Comparison of ENCODE assay signal across 1 cellular context in the genomic region with DNA sequence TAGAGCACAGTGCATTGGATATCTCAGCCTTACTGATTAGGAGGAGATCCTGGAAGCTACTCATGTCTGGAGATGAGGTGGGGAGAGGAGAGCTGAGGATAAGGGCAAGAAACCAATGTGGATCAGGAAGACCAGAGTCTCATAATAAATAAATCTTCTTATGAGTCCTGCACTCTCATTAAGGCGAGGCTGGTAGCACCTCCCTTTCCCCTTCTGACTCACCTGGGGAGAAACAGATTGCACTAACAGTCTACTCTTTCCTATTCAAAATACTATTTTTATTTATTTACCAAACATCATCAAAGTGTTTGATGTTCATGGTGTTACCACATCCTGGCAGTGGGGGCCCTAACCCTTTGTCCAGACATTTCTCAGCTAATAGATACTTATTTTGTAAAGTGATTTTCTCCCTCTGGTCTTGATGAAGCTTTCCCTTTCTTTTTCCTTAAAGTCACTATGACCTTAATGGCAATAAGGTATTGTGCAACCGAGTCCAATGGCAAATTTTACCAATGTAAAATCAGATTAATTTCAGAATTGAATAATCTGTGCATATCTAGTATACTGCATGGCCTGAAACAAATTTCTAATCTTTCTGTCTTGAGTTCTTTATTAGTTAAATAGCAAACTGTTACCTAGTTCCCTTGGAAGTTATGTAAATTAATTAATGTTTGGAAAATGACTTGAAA.
TF ChIP-seq lines count a peak whose summit lies in the region.

No MANE protein-coding gene starts in this region.

TF ChIP-seq in IMR-90, 13 proteins besides CTCF, POLR2A, EP300 and RAD21:
- TF ChIP-seq, protein P1, sequence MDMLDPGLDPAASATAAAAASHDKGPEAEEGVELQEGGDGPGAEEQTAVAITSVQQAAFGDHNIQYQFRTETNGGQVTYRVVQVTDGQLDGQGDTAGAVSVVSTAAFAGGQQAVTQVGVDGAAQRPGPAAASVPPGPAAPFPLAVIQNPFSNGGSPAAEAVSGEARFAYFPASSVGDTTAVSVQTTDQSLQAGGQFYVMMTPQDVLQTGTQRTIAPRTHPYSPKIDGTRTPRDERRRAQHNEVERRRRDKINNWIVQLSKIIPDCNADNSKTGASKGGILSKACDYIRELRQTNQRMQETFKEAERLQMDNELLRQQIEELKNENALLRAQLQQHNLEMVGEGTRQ (IDR thresholded peaks at IDR 0.05; ENCODE audit: low read depth, low read length), result no peak
- TF ChIP-seq RCOR1 (IDR thresholded peaks at IDR 0.05; ENCODE audit: insufficient replicate concordance, low read length) (no peak), CEBPB (IDR thresholded peaks at IDR 0.05; ENCODE audit: low read depth, low read length) (peak; percentile 66)
